8 cellular contexts compared by ENCODE assay signal in genomic region chr17:29929544-29930398, GRCh38. TPM values are rescaled to one million over a fixed set of nuclear protein-coding genes. Genes with fewer than 3 reads are reported as not detected.
DNase-seq lines count a peak whose midpoint lies in the region; ATAC-seq and TF ChIP-seq lines count a peak whose summit lies in the region.

A gene with protein sequence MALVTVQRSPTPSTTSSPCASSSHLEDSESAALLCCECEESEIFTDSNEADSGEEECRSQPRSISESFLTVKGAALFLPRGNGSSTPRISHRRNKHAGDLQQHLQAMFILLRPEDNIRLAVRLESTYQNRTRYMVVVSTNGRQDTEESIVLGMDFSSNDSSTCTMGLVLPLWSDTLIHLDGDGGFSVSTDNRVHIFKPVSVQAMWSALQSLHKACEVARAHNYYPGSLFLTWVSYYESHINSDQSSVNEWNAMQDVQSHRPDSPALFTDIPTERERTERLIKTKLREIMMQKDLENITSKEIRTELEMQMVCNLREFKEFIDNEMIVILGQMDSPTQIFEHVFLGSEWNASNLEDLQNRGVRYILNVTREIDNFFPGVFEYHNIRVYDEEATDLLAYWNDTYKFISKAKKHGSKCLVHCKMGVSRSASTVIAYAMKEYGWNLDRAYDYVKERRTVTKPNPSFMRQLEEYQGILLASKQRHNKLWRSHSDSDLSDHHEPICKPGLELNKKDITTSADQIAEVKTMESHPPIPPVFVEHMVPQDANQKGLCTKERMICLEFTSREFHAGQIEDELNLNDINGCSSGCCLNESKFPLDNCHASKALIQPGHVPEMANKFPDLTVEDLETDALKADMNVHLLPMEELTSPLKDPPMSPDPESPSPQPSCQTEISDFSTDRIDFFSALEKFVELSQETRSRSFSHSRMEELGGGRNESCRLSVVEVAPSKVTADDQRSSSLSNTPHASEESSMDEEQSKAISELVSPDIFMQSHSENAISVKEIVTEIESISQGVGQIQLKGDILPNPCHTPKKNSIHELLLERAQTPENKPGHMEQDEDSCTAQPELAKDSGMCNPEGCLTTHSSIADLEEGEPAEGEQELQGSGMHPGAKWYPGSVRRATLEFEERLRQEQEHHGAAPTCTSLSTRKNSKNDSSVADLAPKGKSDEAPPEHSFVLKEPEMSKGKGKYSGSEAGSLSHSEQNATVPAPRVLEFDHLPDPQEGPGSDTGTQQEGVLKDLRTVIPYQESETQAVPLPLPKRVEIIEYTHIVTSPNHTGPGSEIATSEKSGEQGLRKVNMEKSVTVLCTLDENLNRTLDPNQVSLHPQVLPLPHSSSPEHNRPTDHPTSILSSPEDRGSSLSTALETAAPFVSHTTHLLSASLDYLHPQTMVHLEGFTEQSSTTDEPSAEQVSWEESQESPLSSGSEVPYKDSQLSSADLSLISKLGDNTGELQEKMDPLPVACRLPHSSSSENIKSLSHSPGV (N-terminal part only) (minus strand): TSS chr17:29930228. CDS start chr17:29930000, 228 bp downstream.

- TF ChIP-seq CTCF in BE2C (IDR thresholded peaks at IDR 0.05; ENCODE audit: low read depth, low read length) (no peak), right lobe of liver (IDR thresholded peaks at IDR 0.05) (no peak)

- no peaks in the 10 kb centered on the region for H3K9me3 ChIP-seq in BE2C
- H3K9me3 ChIP-seq in right lobe of liver: no peaks in the 10 kb centered on the region

- H3K36me3 ChIP-seq in BE2C (no peaks in the 10 kb centered on the region), right lobe of liver (no peaks in the 10 kb centered on the region)

- H3K27ac ChIP-seq in right lobe of liver: peak within 1 kb of the TSS; percentile 46 to 84 (median 75)

- H3K4me3 ChIP-seq in BE2C (ENCODE audit: low read depth, low read length) (peak within 1 kb of the TSS; percentile 85), right lobe of liver (peak within 1 kb of the TSS; percentile 69 to 79 (median 71))

- intact Hi-C loops in right lobe of liver (cut with DNase I): loop anchor here in 1 of 2 donors (5.0 kb wide), 1 partner anchor 122 kb away; no protein-coding TSS in a partner anchor

- DNase-seq in BE2C (peak; percentile 90), NCI-H774 (lab: John Stamatoyannopoulos, UW) (peak; percentile 94), dermis microvascular lymphatic vessel endothelial cell (ENCODE audit: low read depth in 2 of 2) (peak; percentile 43 to 90), right lobe of liver (peak; percentile 91 to 93 (median 92))
- peak; percentile 83 to 85 for DNase-seq in activated CD4-positive, alpha-beta T cell treated with anti-CD3 and anti-CD28 coated beads, Interleukin-2, amount 50 U/mL, for 4 hours
- DNase-seq in stimulated activated CD4-positive, alpha-beta T cell treated with anti-CD3 and anti-CD28 coated beads, Interleukin-4, amount 100 ng/mL, for 4 hours: peak; percentile 86 to 87

- no peaks in the 10 kb centered on the region for H3K27me3 ChIP-seq in BE2C
- H3K27me3 ChIP-seq in right lobe of liver: no peaks in the 10 kb centered on the region

- peak; percentile 52 for ATAC-seq in GM19328 (IDR thresholded peaks at IDR 0.05; ENCODE audit: unreplicated experiment)
- peak; percentile 44 for ATAC-seq in HG03565 (IDR thresholded peaks at IDR 0.05; ENCODE audit: unreplicated experiment)
- ATAC-seq in right lobe of liver: peak; percentile 88 to 93 (median 92)

- peaks cover 3% of the 10 kb centered on the region; the same call in 1 of the 2 replicates for H3K4me1 ChIP-seq in BE2C
- peaks cover 0 to 17% (median 3%) of the 10 kb centered on the region in 4 donors for H3K4me1 ChIP-seq in right lobe of liver

- 0% methylated on average over 25 of the region's 71 CpGs for WGBS in right lobe of liver (ENCODE audit: insufficient coverage, low coverage, low lambda C conversion rate, missing lambda C conversion rate)

- peak; percentile 66 for TF ChIP-seq POLR2A in right lobe of liver (IDR thresholded peaks at IDR 0.05)

RNA-seq across cellular contexts. Expression of the gene that starts here (rescaled TPM):
- polyA plus RNA-seq in BE2C (2012; ENCODE audit: insufficient read depth, insufficient read length, low read depth): 18.7 TPM
- 12.6 and 15.3 TPM in 2 replicates for total RNA-seq in dermis microvascular lymphatic vessel endothelial cell
- 10 to 100 TPM in 4 of 6 experiments, 1 to 10 TPM in 2; 8.0 to 12.7 (median 10.5) TPM for total RNA-seq in right lobe of liver

Comparison
In these comparisons a context has a peak if more than half of its experiments do, and no peak if none do; other contexts are left out.
1. Peak in every context shown above with its lines: DNase-seq, ATAC-seq, H3K4me3 ChIP-seq and H3K27ac ChIP-seq.